ENCODE assay signal across 18 cellular contexts in the genomic region with DNA sequence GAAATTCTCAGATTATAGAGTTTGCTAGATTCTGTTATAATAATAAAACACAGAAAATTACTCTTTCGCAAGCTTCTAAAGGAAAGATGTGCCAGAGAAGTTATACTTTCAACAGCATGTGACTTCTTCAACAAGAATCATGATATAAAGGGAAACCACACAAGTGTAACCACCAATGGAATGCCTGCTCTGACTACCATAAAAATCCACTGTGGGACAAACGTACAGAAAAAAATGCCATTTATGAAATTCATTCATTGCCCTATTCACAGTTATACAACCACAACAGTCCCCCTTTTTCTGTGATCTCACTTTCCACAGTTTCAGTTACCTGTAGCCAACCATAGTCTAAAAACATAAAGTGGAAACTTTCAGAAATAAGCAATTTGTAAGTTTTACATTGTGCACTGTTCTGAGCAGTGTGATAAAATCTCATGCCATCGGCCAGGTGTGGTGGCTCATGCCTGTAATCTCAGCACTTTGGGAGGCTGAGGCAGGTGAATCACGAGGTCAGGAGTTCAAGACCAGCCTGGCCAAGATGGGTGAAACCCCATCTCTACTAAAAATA. TPM values are rescaled to one million over a fixed set of nuclear protein-coding genes. Genes with fewer than 3 reads are reported as not detected.
"Had no signal": no experiment of that assay in that cellular context is flagged by ENCODE, and none has a peak within 500 bp of the region (broad histone marks: within the 10 kb centered on the region; RNA-seq: fewer than 3 reads in every experiment).

No MANE protein-coding gene starts in this region.

- H3K27me3 ChIP-seq: brain microvascular endothelial cell, neural progenitor cell, transverse colon had no signal

- H3K9me3 Mint-ChIP-seq: activated T-helper 2 cell treated with anti-CD3 and anti-CD28 coated beads, Interferon-gamma antibody, Interleukin-2, Interleukin-4, amounts not matched to agents 10 μg/mL and 5 μg/mL and 100 μg/mL, durations not matched to agents 14 hours and 24 hours and 36 hours; dendritic cell treated with granulocyte-macrophage colony-stimulating factor and Interleukin-4, amounts not matched to agents 40 ng/mL and 50 ng/mL, for 4 days; effector memory CD8-positive, alpha-beta T cell; neural progenitor cell had no signal

- H3K36me3 ChIP-seq: brain microvascular endothelial cell, lower lobe of right lung, neural progenitor cell, transverse colon had no signal

- H3K9me3 ChIP-seq: lower lobe of right lung, transverse colon had no signal

- ATAC-seq: activated CD4-positive, CD25-positive, alpha-beta regulatory T cell treated with anti-CD3 and anti-CD28 coated beads, Interleukin-2, amount 50 U/mL, for 24 hours; effector memory CD8-positive, alpha-beta T cell; left cardiac atrium; lower lobe of right lung had no signal

- DNase-seq: activated CD8-positive, alpha-beta memory T cell treated with anti-CD3 and anti-CD28 coated beads, Interleukin-2, amount 50 U/mL, for 4 hours; activated naive CD4-positive, alpha-beta T cell treated with anti-CD3 and anti-CD28 coated beads, Interleukin-2, amount 50 U/mL, for 16 hours; amygdala; brain microvascular endothelial cell; effector memory CD8-positive, alpha-beta T cell; glutamatergic neuron; left cardiac atrium; lower lobe of right lung; posterior cingulate gyrus; substantia nigra; transverse colon had no signal

- H3K27ac Mint-ChIP-seq: activated T-helper 2 cell treated with anti-CD3 and anti-CD28 coated beads, Interferon-gamma antibody, Interleukin-2, Interleukin-4, amounts not matched to agents 10 μg/mL and 5 μg/mL and 100 μg/mL, durations not matched to agents 14 hours and 24 hours and 36 hours; dendritic cell treated with granulocyte-macrophage colony-stimulating factor and Interleukin-4, amounts not matched to agents 40 ng/mL and 50 ng/mL, for 4 days; mesothelial cell of epicardium; neural progenitor cell had no signal

- H3K36me3 Mint-ChIP-seq: mesothelial cell of epicardium, neural progenitor cell had no signal

- H3K9ac ChIP-seq: neural progenitor cell had no signal

- H3K4me2 ChIP-seq: neural progenitor cell had no signal

- H3K4me3 ChIP-seq: lower lobe of right lung, neural progenitor cell, skin epidermis, transverse colon had no signal

- H2AFZ ChIP-seq: neural progenitor cell had no signal

- H3K4me1 ChIP-seq: lower lobe of right lung, neural progenitor cell, transverse colon had no signal

RNA-seq across cellular contexts. Expression of a gene that starts 3.2 kb away (rescaled TPM):
- total RNA-seq: myocyte had no signal
